ENCODE assay signal across 12 cellular contexts in genomic region chr16:31344712-31345111, GRCh38. TPM values are rescaled to one million over a fixed set of nuclear protein-coding genes. Genes with fewer than 3 reads are reported as not detected.
DNase-seq lines count a peak whose midpoint lies in the region; ATAC-seq and TF ChIP-seq lines count a peak whose summit lies in the region.
"Had no signal": no experiment of that assay in that cellular context is flagged by ENCODE, and none has a peak within 500 bp of the region (broad histone marks: within the 10 kb centered on the region; RNA-seq: fewer than 3 reads in every experiment).

No MANE protein-coding gene starts in this region.

- peak; percentile 87 for DNase-seq in GM12865 (ENCODE audit: low read depth)
- DNase-seq in activated naive CD8-positive, alpha-beta T cell treated with anti-CD3 and anti-CD28 coated beads, Interleukin-2, amount 50 U/mL, for 24 hours: no peak
- no peak for DNase-seq in GM23248
- DNase-seq in activated CD4-positive, alpha-beta T cell treated with anti-CD3 and anti-CD28 coated beads for 1 hour: no peak
- no peak for DNase-seq in RKO (ENCODE audit: low spot score)
- no peak for DNase-seq in posterior vena cava (ENCODE audit: low spot score)
- DNase-seq: heart right ventricle; naive thymus-derived CD8-positive, alpha-beta T cell had no signal

- no peaks in the 10 kb centered on the region for H3K9me2 ChIP-seq in GM23248 (ENCODE audit: insufficient read depth)

- TF ChIP-seq CTCF in GM12865 (IDR thresholded peaks at IDR 0.05; ENCODE audit: insufficient read depth, low read depth, low read length, missing control alignments): no peak

- in situ Hi-C loops in GM23248 (cut with MboI): no loop called here

- H3K27ac Mint-ChIP-seq in activated naive CD8-positive, alpha-beta T cell treated with anti-CD3 and anti-CD28 coated beads, Interleukin-2, amount 50 U/mL, for 24 hours: peak overlapping the region; percentile 34
- H3K27ac Mint-ChIP-seq: type B pancreatic cell had no signal

- no peak overlapping the region for H2AFZ ChIP-seq in GM23248

- no peaks in the 10 kb centered on the region for H3K27me3 ChIP-seq in GM23248 (replicated peaks; ENCODE audit: insufficient read depth)
- H3K27me3 ChIP-seq: heart right ventricle had no signal

- 50 to 54% methylated on average over 9 of the region's 9 CpGs for WGBS in GM23248 (ENCODE audit: low coverage in 1 of 2, low lambda C conversion rate in 2 of 2, missing lambda C conversion rate in 2 of 2), 2 experiments

- no peaks in the 10 kb centered on the region for H3K36me3 ChIP-seq in GM23248 (ENCODE audit: low read depth)
- H3K36me3 ChIP-seq: heart right ventricle had no signal

- no peak overlapping the region for H3K9ac ChIP-seq in GM23248

- no peaks in the 10 kb centered on the region for H3K9me3 ChIP-seq in GM23248 (ENCODE audit: low read depth)
- H3K9me3 ChIP-seq: heart right ventricle had no signal

- H3K4me3 ChIP-seq in GM12865 (ENCODE audit: low read depth, low read length): no peak overlapping the region
- H3K4me3 ChIP-seq in GM23248: no peak overlapping the region
- H3K4me3 ChIP-seq: heart right ventricle had no signal

- H3K27me3 Mint-ChIP-seq in activated naive CD8-positive, alpha-beta T cell treated with anti-CD3 and anti-CD28 coated beads, Interleukin-2, amount 50 U/mL, for 24 hours: peaks cover 3% of the 10 kb centered on the region

- no peaks in the 10 kb centered on the region for H3F3A ChIP-seq in GM23248 (ENCODE audit: insufficient read depth)

- H3K4me1 ChIP-seq in GM23248 (ENCODE audit: insufficient read depth): no peaks in the 10 kb centered on the region

- H3K4me1 Mint-ChIP-seq in activated naive CD8-positive, alpha-beta T cell treated with anti-CD3 and anti-CD28 coated beads, Interleukin-2, amount 50 U/mL, for 24 hours: peaks cover 19% of the 10 kb centered on the region

- H3K4me3 Mint-ChIP-seq in activated naive CD8-positive, alpha-beta T cell treated with anti-CD3 and anti-CD28 coated beads, Interleukin-2, amount 50 U/mL, for 24 hours: peak overlapping the region; percentile 8
- H3K4me3 Mint-ChIP-seq: type B pancreatic cell had no signal

- peak; percentile 85 for ATAC-seq in GM19351 (IDR thresholded peaks at IDR 0.05; ENCODE audit: unreplicated experiment)
- ATAC-seq in HG03064 (IDR thresholded peaks at IDR 0.05; ENCODE audit: low read depth, unreplicated experiment): peak; percentile 82
- ATAC-seq in activated naive CD8-positive, alpha-beta T cell treated with anti-CD3 and anti-CD28 coated beads, Interleukin-2, amount 50 U/mL, for 24 hours: peak; percentile 40
- ATAC-seq: heart right ventricle; naive thymus-derived CD8-positive, alpha-beta T cell; Panc1 had no signal

- no peaks in the 10 kb centered on the region for H4K20me1 ChIP-seq in GM23248 (ENCODE audit: insufficient read depth)

- H3K27ac ChIP-seq in GM23248: no peak overlapping the region
- H3K27ac ChIP-seq: heart right ventricle had no signal

- no peaks in the 10 kb centered on the region for H3K9me3 Mint-ChIP-seq in activated naive CD8-positive, alpha-beta T cell treated with anti-CD3 and anti-CD28 coated beads, Interleukin-2, amount 50 U/mL, for 24 hours
- H3K9me3 Mint-ChIP-seq: type B pancreatic cell had no signal

- intact Hi-C loops in posterior vena cava (cut with DNase I): no loop called here

- H3K36me3 Mint-ChIP-seq in activated naive CD8-positive, alpha-beta T cell treated with anti-CD3 and anti-CD28 coated beads, Interleukin-2, amount 50 U/mL, for 24 hours (ENCODE audit: low read depth): no peaks in the 10 kb centered on the region
- H3K36me3 Mint-ChIP-seq: naive thymus-derived CD8-positive, alpha-beta T cell; type B pancreatic cell had no signal

- no peaks in the 10 kb centered on the region for H3K79me2 ChIP-seq in GM23248 (ENCODE audit: insufficient read depth)

- H3K4me2 ChIP-seq in GM23248 (ENCODE audit: unreplicated experiment): no peak overlapping the region

RNA-seq across cellular contexts. Expression of gene ITGAX, which starts 10.3 kb away (rescaled TPM):
- total RNA-seq in GM23248 (2014; rRNA removed; shearing (Covaris generic)): not detected in 2 replicates
- not detected in 2 replicates for polyA plus RNA-seq in GM23248 (2016; fragmentation: Nextera tagmentation; extraction: Ambion mirVana)
- 10 to 100 TPM; 13.4 to 15.2 TPM for total RNA-seq in posterior vena cava

RNA-seq across cellular contexts. Expression of gene ITGAD, which starts 48.4 kb away (rescaled TPM):
- total RNA-seq in GM23248 (2014; rRNA removed; shearing (Covaris generic)): not detected in 2 replicates
- not detected in 2 replicates for polyA plus RNA-seq in GM23248 (2016; fragmentation: Nextera tagmentation; extraction: Ambion mirVana)
- total RNA-seq in posterior vena cava: under 1 TPM in 1 of 2 donors, not detected in 1; 0.24 TPM
- total RNA-seq: naive thymus-derived CD8-positive, alpha-beta T cell had no signal

Comparison
In these comparisons a context has a peak if more than half of its experiments do, and no peak if none do; other contexts are left out.
1. RNA of gene ITGAX, which starts 10.3 kb away (total RNA-seq): 13.4 to 15.2 TPM in posterior vena cava; not detected in GM23248; every median in the first group is over 10 times any median in the second.
2. Peak in every context shown above with its lines, with median percentiles within 50 percentile points of each other: ATAC-seq.